31 cellular contexts compared by ENCODE assay signal in genomic region chr1:110253213-110253612, GRCh38.
"Had no signal": no experiment of that assay in that cellular context is flagged by ENCODE, and none has a peak within 500 bp of the region (broad histone marks: within the 10 kb centered on the region; RNA-seq: fewer than 3 reads in every experiment).

No MANE protein-coding gene starts in this region.

- H3K27ac ChIP-seq: ascending aorta, breast epithelium, cardiac muscle cell, colonic mucosa, WERI-Rb-1 had no signal

- H3K27me3 ChIP-seq: ascending aorta, breast epithelium, cardiac muscle cell, colonic mucosa had no signal

- H3K9me3 Mint-ChIP-seq: activated B cell treated with CpG ODN at 0.5 μM for 24 hours; activated CD8-positive, alpha-beta T cell treated with anti-CD3 and anti-CD28 coated beads for 36 hours; activated naive CD8-positive, alpha-beta T cell treated with anti-CD3 and anti-CD28 coated beads, Interleukin-2, amount 10 ng/mL, durations not matched to agents 7 days and 5 days; activated T-cell treated with anti-CD3 and anti-CD28 coated beads, Interleukin-2, amount 50 U/mL, for 4 hours; activated T-helper 17 cell treated with anti-CD3 and anti-CD28 coated beads, Interleukin-2, amount 50 U/mL, for 72 hours; brain; endodermal cell; T-helper 2 cell treated with Interferon-gamma antibody and Interleukin-4, amounts not matched to agents 5 μg/mL and 100 μg/mL, for 36 hours had no signal

- H3K4me1 Mint-ChIP-seq: activated T-helper 17 cell treated with anti-CD3 and anti-CD28 coated beads, Interleukin-2, amount 50 U/mL, for 72 hours; endodermal cell had no signal

- H3K4me3 Mint-ChIP-seq: activated B cell treated with CpG ODN at 0.5 μM for 24 hours; activated CD8-positive, alpha-beta T cell treated with anti-CD3 and anti-CD28 coated beads for 36 hours; activated naive CD8-positive, alpha-beta T cell treated with anti-CD3 and anti-CD28 coated beads, Interleukin-2, amount 10 ng/mL, durations not matched to agents 7 days and 5 days; activated T-cell treated with anti-CD3 and anti-CD28 coated beads, Interleukin-2, amount 50 U/mL, for 4 hours; activated T-helper 17 cell treated with anti-CD3 and anti-CD28 coated beads, Interleukin-2, amount 50 U/mL, for 72 hours; brain; endodermal cell; T-helper 17 cell; T-helper 2 cell treated with Interferon-gamma antibody and Interleukin-4, amounts not matched to agents 5 μg/mL and 100 μg/mL, for 36 hours had no signal

- H3K9me3 ChIP-seq: ascending aorta, breast epithelium, colonic mucosa had no signal

- H3K36me3 Mint-ChIP-seq: activated naive CD4-positive, alpha-beta T cell treated with anti-CD3 and anti-CD28 coated beads, Interleukin-2, amount 50 U/mL, for 72 hours; activated naive CD8-positive, alpha-beta T cell treated with anti-CD3 and anti-CD28 coated beads, Interleukin-2, amount 10 ng/mL, durations not matched to agents 7 days and 5 days; brain had no signal

- H3K27ac Mint-ChIP-seq: activated B cell treated with CpG ODN at 0.5 μM for 24 hours; activated CD8-positive, alpha-beta T cell treated with anti-CD3 and anti-CD28 coated beads for 36 hours; activated naive CD4-positive, alpha-beta T cell treated with anti-CD3 and anti-CD28 coated beads, Interleukin-2, amount 50 U/mL, for 72 hours; activated naive CD8-positive, alpha-beta T cell treated with anti-CD3 and anti-CD28 coated beads, Interleukin-2, amount 10 ng/mL, durations not matched to agents 7 days and 5 days; activated T-helper 17 cell treated with anti-CD3 and anti-CD28 coated beads, Interleukin-2, amount 50 U/mL, for 72 hours; brain; endodermal cell; T-helper 17 cell; T-helper 2 cell treated with Interferon-gamma antibody and Interleukin-4, amounts not matched to agents 5 μg/mL and 100 μg/mL, for 36 hours had no signal

- H3K27me3 Mint-ChIP-seq: activated B cell treated with CpG ODN at 0.5 μM for 24 hours; activated CD8-positive, alpha-beta T cell treated with anti-CD3 and anti-CD28 coated beads for 36 hours; activated T-helper 17 cell treated with anti-CD3 and anti-CD28 coated beads, Interleukin-2, amount 50 U/mL, for 72 hours; T-helper 17 cell had no signal

- H3K36me3 ChIP-seq: ascending aorta, breast epithelium, cardiac muscle cell, colonic mucosa, WERI-Rb-1 had no signal

- H3K4me3 ChIP-seq: ascending aorta, breast epithelium, cardiac muscle cell, colonic mucosa had no signal

- DNase-seq: activated B cell treated with CpG ODN at 0.5 μM for 24 hours; activated CD4-positive, alpha-beta T cell treated with anti-CD3 and anti-CD28 coated beads for 48 hours; activated CD4-positive, alpha-beta T cell treated with anti-CD3 and anti-CD28 coated beads, Interleukin-2, amount 50 U/mL, for 1 hour; activated CD4-positive, alpha-beta T cell treated with anti-CD3 and anti-CD28 coated beads, Interleukin-2, amount 50 U/mL, for 48 hours; activated CD8-positive, alpha-beta memory T cell treated with anti-CD3 and anti-CD28 coated beads for 24 hours; activated CD8-positive, alpha-beta T cell treated with anti-CD3 and anti-CD28 coated beads for 36 hours; activated effector memory CD4-positive, alpha-beta T cell treated with Interleukin-2 at 50 U/mL for 16 hours; activated gamma-delta T cell treated with Interleukin-2 at 50 U/mL for 16 hours; activated naive CD4-positive, alpha-beta T cell treated with Interleukin-2 at 50 U/mL for 16 hours; activated naive CD8-positive, alpha-beta T cell treated with anti-CD3 and anti-CD28 coated beads, Interleukin-2, amount 10 ng/mL, durations not matched to agents 7 days and 5 days; activated T-cell treated with anti-CD3 and anti-CD28 coated beads, Interleukin-2, amount 50 U/mL, for 4 hours; central memory CD4-positive, alpha-beta T cell; cerebellar nuclear complex; colonic mucosa; effector CD8-positive, alpha-beta T cell; endodermal cell; foreskin fibroblast; T-helper 1 cell; T-helper 17 cell; T1000; WERI-Rb-1 had no signal

- H3K4me1 ChIP-seq: ascending aorta, breast epithelium, colonic mucosa had no signal

- FAIRE-seq: frontal cortex had no signal

- ATAC-seq: activated CD4-positive, CD25-positive, alpha-beta regulatory T cell treated with anti-CD3 and anti-CD28 coated beads, Interleukin-2, amount 50 U/mL, for 24 hours; activated CD8-positive, alpha-beta T cell treated with anti-CD3 and anti-CD28 coated beads for 36 hours; activated naive CD4-positive, alpha-beta T cell treated with anti-CD3 and anti-CD28 coated beads, Interleukin-2, amount 50 U/mL, for 72 hours; activated T-cell treated with anti-CD3 and anti-CD28 coated beads, Interleukin-2, amount 50 U/mL, for 4 hours; activated T-helper 17 cell treated with anti-CD3 and anti-CD28 coated beads, Interleukin-2, amount 50 U/mL, for 72 hours; esophagus mucosa; T-helper 17 cell had no signal
